1 cellular context compared by ENCODE assay signal in genomic region chr5:9774472-9775079, GRCh38.
TF ChIP-seq lines count a peak whose summit lies in the region.

No MANE protein-coding gene starts in this region.

TF ChIP-seq in GM23338, 12 proteins besides CTCF, POLR2A, EP300 and RAD21 (continued from another document):
- TF ChIP-seq ZNF462 (CRISPR knock-in tag; IDR thresholded peaks at IDR 0.05): no peak
- TF ChIP-seq EZH2phosphoT487 (IDR thresholded peaks at IDR 0.05; ENCODE audit: unreplicated experiment): no peak
- no peak for TF ChIP-seq EZH2 (IDR thresholded peaks at IDR 0.05; ENCODE audit: low read depth, unreplicated experiment)
- TF ChIP-seq ETS1 (IDR thresholded peaks at IDR 0.05): no peak
- TF ChIP-seq CREB1 (CRISPR knock-in tag; IDR thresholded peaks at IDR 0.05; ENCODE audit: low read depth): no peak
- no peak for TF ChIP-seq NANOG (IDR thresholded peaks at IDR 0.05; ENCODE audit: borderline replicate concordance)
